ENCODE assay signal across 8 cellular contexts in the genomic region with DNA sequence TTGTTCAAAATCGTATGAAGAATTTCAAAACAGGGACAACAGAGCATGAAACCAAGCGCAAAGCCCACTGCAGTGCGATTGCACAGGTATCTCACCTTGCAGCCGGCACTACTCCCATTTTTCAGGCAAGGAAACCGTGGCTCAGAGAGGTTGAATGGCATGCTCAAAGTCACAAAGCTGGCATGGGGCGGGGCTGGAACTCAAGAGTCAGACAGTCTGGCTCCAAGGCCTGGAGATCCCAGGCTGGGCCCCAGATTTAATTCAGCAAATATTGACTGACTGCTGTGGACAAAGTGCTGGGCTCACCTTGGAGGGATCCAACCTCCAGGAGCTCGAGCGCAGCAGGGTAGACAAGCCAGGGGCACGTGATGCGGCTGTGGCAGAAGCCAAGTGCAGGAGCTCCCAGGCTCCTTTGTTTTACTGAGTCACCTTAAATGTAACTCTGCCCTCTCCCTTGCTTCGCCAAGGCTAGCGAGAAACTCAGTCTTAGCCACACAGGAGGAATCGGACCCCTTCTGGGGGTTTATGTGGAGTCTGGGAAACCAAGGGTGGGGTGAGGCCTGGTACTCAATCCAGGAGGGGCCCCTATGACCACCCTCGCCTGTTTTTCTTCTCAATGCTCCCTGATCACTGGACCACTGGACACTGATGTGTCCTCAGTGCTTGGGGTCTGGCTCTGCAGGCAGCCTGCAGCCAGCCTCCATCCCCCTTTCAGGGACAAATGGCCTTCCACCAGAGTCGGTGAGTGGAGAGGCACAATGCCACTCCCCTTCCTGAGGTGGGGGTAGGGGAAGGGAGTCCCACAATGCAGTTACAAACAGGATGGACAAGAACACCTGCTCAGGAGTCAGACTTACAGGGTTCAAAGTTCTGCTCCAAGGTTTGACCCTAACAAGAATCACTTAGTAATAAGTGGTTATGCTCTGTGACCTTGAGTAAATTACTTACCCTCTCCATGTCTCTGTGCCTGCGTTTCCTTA. TPM values are rescaled to one million over a fixed set of nuclear protein-coding genes. Genes with fewer than 3 reads are reported as not detected.
DNase-seq lines count a peak whose midpoint lies in the region; ATAC-seq, FAIRE-seq and TF ChIP-seq lines count a peak whose summit lies in the region.

No MANE protein-coding gene starts in this region.

- H3K4me1 ChIP-seq in iPS-18a (ENCODE audit: control insufficient read depth, low read depth, low read length): peaks cover 20% of the 10 kb centered on the region
- peaks cover 63% of the 10 kb centered on the region for H3K4me1 ChIP-seq in suprapubic skin

- H3K4me3 Mint-ChIP-seq in activated T-cell treated with anti-CD3 and anti-CD28 coated beads, Interleukin-2, amount 50 U/mL, for 4 hours: peak overlapping the region; percentile 76

- H3K36me3 Mint-ChIP-seq in activated T-cell treated with anti-CD3 and anti-CD28 coated beads, Interleukin-2, amount 50 U/mL, for 4 hours (ENCODE audit: insufficient read depth): no peaks in the 10 kb centered on the region

- no peak for ATAC-seq in activated T-cell treated with anti-CD3 and anti-CD28 coated beads, Interleukin-2, amount 50 U/mL, for 4 hours

- H3K27ac ChIP-seq in iPS-18a (ENCODE audit: low read length) (no peak overlapping the region), suprapubic skin (peak overlapping the region; percentile 84)

- TF ChIP-seq CTCF in WI38 (IDR thresholded peaks at IDR 0.05; ENCODE audit: low read depth, low read length): no peak
- no peak for TF ChIP-seq CTCF in suprapubic skin (IDR thresholded peaks at IDR 0.05)

- no peaks in the 10 kb centered on the region for H3K9me3 Mint-ChIP-seq in activated T-cell treated with anti-CD3 and anti-CD28 coated beads, Interleukin-2, amount 50 U/mL, for 4 hours

- TF ChIP-seq EP300 in suprapubic skin (IDR thresholded peaks at IDR 0.05): no peak

- 78% methylated on average over 16 of the region's 16 CpGs for WGBS in suprapubic skin

- H3K4me3 ChIP-seq in WI38 (ENCODE audit: low read depth, low read length): peak overlapping the region; percentile 60; the same call in 1 of the 2 replicates
- peak overlapping the region; percentile 84 for H3K4me3 ChIP-seq in iPS-18a (ENCODE audit: low read length)
- H3K4me3 ChIP-seq in suprapubic skin: peak overlapping the region; percentile 61

- H3K9me3 ChIP-seq in iPS-18a (ENCODE audit: control insufficient read depth, low read depth, low read length): no peaks in the 10 kb centered on the region
- no peaks in the 10 kb centered on the region for H3K9me3 ChIP-seq in suprapubic skin

- H3K36me3 ChIP-seq in iPS-18a (ENCODE audit: control insufficient read depth, low read depth, low read length) (no peaks in the 10 kb centered on the region), suprapubic skin (no peaks in the 10 kb centered on the region)

- TF ChIP-seq POLR2A in suprapubic skin (IDR thresholded peaks at IDR 0.05): no peak

- FAIRE-seq in frontal cortex (lab: Jason Lieb, UNC): no peak

- peaks cover 11% of the 10 kb centered on the region for H3K27me3 ChIP-seq in iPS-18a (ENCODE audit: control insufficient read depth, insufficient read depth, low read length)
- H3K27me3 ChIP-seq in suprapubic skin: no peaks in the 10 kb centered on the region

- H3K9ac ChIP-seq in iPS-18a (ENCODE audit: low read length): no peak overlapping the region

- DNase-seq in activated T-cell treated with anti-CD3 and anti-CD28 coated beads, Interleukin-2, amount 50 U/mL, for 4 hours: no peak
- DNase-seq in activated T-cell treated with anti-CD3 and anti-CD28 coated beads for 4 hours (no peak), suprapubic skin (ENCODE audit: low spot score in 2 of 2) (no peak), frontal cortex (ENCODE audit: low spot score in 2 of 2) (no peak), germinal center (ENCODE audit: low spot score) (no peak)
- DNase-seq in stimulated activated CD4-positive, alpha-beta T cell treated with anti-CD3 and anti-CD28 coated beads, Interleukin-1b, Interleukin-23, amount 100 ng/mL, for 48 hours: no peak

- H3K27me3 Mint-ChIP-seq in activated T-cell treated with anti-CD3 and anti-CD28 coated beads, Interleukin-2, amount 50 U/mL, for 4 hours (ENCODE audit: low read depth): peaks cover 6% of the 10 kb centered on the region

- peaks cover 21% of the 10 kb centered on the region for H3K4me1 Mint-ChIP-seq in activated T-cell treated with anti-CD3 and anti-CD28 coated beads, Interleukin-2, amount 50 U/mL, for 4 hours (ENCODE audit: low read depth)

RNA-seq across cellular contexts. Expression of a gene that starts 3.9 kb away (rescaled TPM):
- total RNA-seq in activated T-cell treated with anti-CD3 and anti-CD28 coated beads, Interleukin-2, amount 50 U/mL, for 4 hours: 10 to 100 TPM in 2 of 3 donors, 1 to 10 TPM in 1; 6.5 to 16.9 (median 13.5) TPM
- total RNA-seq in suprapubic skin (10 to 100 TPM; 36.5 to 75.4 (median 50.9) TPM), frontal cortex (26.9 TPM)

RNA-seq across cellular contexts. Expression of a gene that starts 10.6 kb away (rescaled TPM):
- total RNA-seq in activated T-cell treated with anti-CD3 and anti-CD28 coated beads, Interleukin-2, amount 50 U/mL, for 4 hours: under 1 TPM in 1 of 3 donors, not detected in 2; 0.30 TPM
- 100 to 1,000 TPM in 1 of 4 donors, 10 to 100 TPM in 3; 30.3 to 110 (median 78.5) TPM for total RNA-seq in suprapubic skin
- 0.41 TPM for total RNA-seq in frontal cortex

RNA-seq across cellular contexts. Expression of a gene that starts 17.4 kb away (rescaled TPM):
- total RNA-seq in activated T-cell treated with anti-CD3 and anti-CD28 coated beads, Interleukin-2, amount 50 U/mL, for 4 hours: under 1 TPM in 1 of 3 donors, not detected in 2; 0.03 TPM
- total RNA-seq in suprapubic skin: 1 to 10 TPM; 1.1 to 9.9 (median 2.7) TPM
- total RNA-seq in frontal cortex: 7.7 TPM

RNA-seq across cellular contexts. Expression of a gene that starts 34.8 kb away (rescaled TPM):
- under 1 TPM; 0.26 to 0.49 (median 0.30) TPM for total RNA-seq in activated T-cell treated with anti-CD3 and anti-CD28 coated beads, Interleukin-2, amount 50 U/mL, for 4 hours
- total RNA-seq in suprapubic skin (1 to 10 TPM in 2 of 4 donors, under 1 TPM in 2; 0.42 to 4.6 (median 1.3) TPM), frontal cortex (0.82 TPM)

Comparison
In these comparisons a context has a peak if more than half of its experiments do, and no peak if none do; other contexts are left out.
1. RNA of a gene that starts 10.6 kb away (total RNA-seq): 30.3 to 110 TPM in suprapubic skin; 0.41 TPM in frontal cortex (single experiment) and 0.30 TPM in activated T-cell treated with anti-CD3 and anti-CD28 coated beads, Interleukin-2, amount 50 U/mL, for 4 hours; every median in the first group is over 10 times any median in the second.
2. Peak in every context shown above with its lines, with median percentiles within 50 percentile points of each other: H3K4me3 ChIP-seq.